In genomic region chr16:3035972-3036725, GRCh38 we compare ENCODE assay signal across 9 cellular contexts. TPM values are rescaled to one million over a fixed set of nuclear protein-coding genes. Genes with fewer than 3 reads are reported as not detected.
DNase-seq lines count a peak whose midpoint lies in the region; ATAC-seq and TF ChIP-seq lines count a peak whose summit lies in the region.
"Had no signal": no experiment of that assay in that cellular context is flagged by ENCODE, and none has a peak within 500 bp of the region (broad histone marks: within the 10 kb centered on the region; RNA-seq: fewer than 3 reads in every experiment).

No MANE protein-coding gene starts in this region.

- peaks cover 16% of the 10 kb centered on the region for H3K4me1 Mint-ChIP-seq in activated CD8-positive, alpha-beta T cell treated with anti-CD3 and anti-CD28 coated beads, Interleukin-2, amount 10 ng/mL, durations not matched to agents 7 days and 5 days (ENCODE audit: low read depth)
- peaks cover 11% of the 10 kb centered on the region for H3K4me1 Mint-ChIP-seq in activated CD8-positive, alpha-beta T cell treated with anti-CD3 and anti-CD28 coated beads for 36 hours (ENCODE audit: low read depth)

- TF ChIP-seq CTCF in activated CD8-positive, alpha-beta T cell treated with anti-CD3 and anti-CD28 coated beads for 36 hours (IDR thresholded peaks at IDR 0.05): no peak
- TF ChIP-seq CTCF in thyroid gland (IDR thresholded peaks at IDR 0.05): no peak

- H3K4me3 ChIP-seq in iPS-11a (ENCODE audit: low read depth, low read length) (peak overlapping the region; percentile 58), thyroid gland (replicated peaks in 1 of 3) (peak overlapping the region in 2 of 3 donors; percentile 32 to 56), HAP-1 (no peak overlapping the region)
- H3K4me3 ChIP-seq: GM23248 had no signal

- H3K27me3 Mint-ChIP-seq in activated CD8-positive, alpha-beta T cell treated with anti-CD3 and anti-CD28 coated beads, Interleukin-2, amount 10 ng/mL, durations not matched to agents 7 days and 5 days (ENCODE audit: low read depth): peaks cover 66% of the 10 kb centered on the region
- peaks cover 68% of the 10 kb centered on the region for H3K27me3 Mint-ChIP-seq in activated CD8-positive, alpha-beta T cell treated with anti-CD3 and anti-CD28 coated beads for 36 hours

- no peak overlapping the region for H3K27ac ChIP-seq in thyroid gland
- H3K27ac ChIP-seq: GM23248 had no signal

- POLR2A ChIA-PET in activated CD8-positive, alpha-beta T cell treated with anti-CD3 and anti-CD28 coated beads, Interleukin-2, amount 10 ng/mL, durations not matched to agents 7 days and 5 days (lab: Charles Lee): interaction anchor here (1.4 to 4.9 kb wide), 3 partner anchors 8 to 14 kb away, joined by 3 to 20 read pairs (median 5); partner anchors contain the start of genes HCFC1R1, THOC6 and TNFRSF12A
- POLR2A ChIA-PET in activated CD8-positive, alpha-beta T cell treated with anti-CD3 and anti-CD28 coated beads for 36 hours (lab: Charles Lee): interaction anchor here (0.6 to 1.9 kb wide), 2 partner anchors 12 to 14 kb away, joined by 3 to 9 read pairs; no protein-coding TSS in a partner anchor

- peaks cover 3 to 18% of the 10 kb centered on the region in 2 donors for H3K4me1 ChIP-seq in thyroid gland
- H3K4me1 ChIP-seq in HAP-1: no peaks in the 10 kb centered on the region

- intact Hi-C loops in activated CD8-positive, alpha-beta T cell treated with anti-CD3 and anti-CD28 coated beads for 36 hours (cut with micrococcal nuclease): no loop called here
- intact Hi-C loops in thyroid gland (cut with DNase I): no loop called here

- H3K27me3 ChIP-seq in thyroid gland (no peaks in the 10 kb centered on the region), HAP-1 (ENCODE audit: low read depth) (peaks cover 76% of the 10 kb centered on the region)

- no peaks in the 10 kb centered on the region for H3K36me3 Mint-ChIP-seq in activated CD8-positive, alpha-beta T cell treated with anti-CD3 and anti-CD28 coated beads, Interleukin-2, amount 10 ng/mL, durations not matched to agents 7 days and 5 days (ENCODE audit: low read depth)
- H3K36me3 Mint-ChIP-seq in activated CD8-positive, alpha-beta T cell treated with anti-CD3 and anti-CD28 coated beads for 36 hours (ENCODE audit: low read depth): no peaks in the 10 kb centered on the region

- ATAC-seq in activated CD8-positive, alpha-beta T cell treated with anti-CD3 and anti-CD28 coated beads, Interleukin-2, amount 10 ng/mL, durations not matched to agents 7 days and 5 days: peak; percentile 17
- no peak for ATAC-seq in activated CD8-positive, alpha-beta T cell treated with anti-CD3 and anti-CD28 coated beads for 36 hours
- ATAC-seq in HG03139 (IDR thresholded peaks at IDR 0.05; ENCODE audit: unreplicated experiment): no peak
- ATAC-seq: activated T-cell treated with anti-CD3 and anti-CD28 coated beads, Interleukin-2, amount 50 U/mL, for 4 hours had no signal

- in situ Hi-C loops in HAP-1 (cut with MboI; ENCODE audit: low sequenced_read_pairs): no loop called here

- TF ChIP-seq POLR2A in thyroid gland (IDR thresholded peaks at IDR 0.05): no peak

- CTCF ChIA-PET in activated CD8-positive, alpha-beta T cell treated with anti-CD3 and anti-CD28 coated beads, Interleukin-2, amount 10 ng/mL, durations not matched to agents 7 days and 5 days (lab: Charles Lee): interaction anchor here (0.9 to 16.3 kb wide), 7 partner anchors 5 to 92 kb away, joined by 3 to 270 read pairs (median 159); partner anchors contain the start of genes BICDL2, CLDN6, HCFC1R1 and MMP25
- CTCF ChIA-PET in activated CD8-positive, alpha-beta T cell treated with anti-CD3 and anti-CD28 coated beads for 36 hours (lab: Charles Lee): interaction anchor here (0.9 to 10.2 kb wide), 5 partner anchors 12 to 113 kb away, joined by 3 to 135 read pairs (median 4); partner anchors contain the start of genes CLDN6, HCFC1R1, THOC6 and TNFRSF12A

- no peak overlapping the region for H3K4me3 Mint-ChIP-seq in activated CD8-positive, alpha-beta T cell treated with anti-CD3 and anti-CD28 coated beads, Interleukin-2, amount 10 ng/mL, durations not matched to agents 7 days and 5 days
- H3K4me3 Mint-ChIP-seq in activated CD8-positive, alpha-beta T cell treated with anti-CD3 and anti-CD28 coated beads for 36 hours: no peak overlapping the region
- H3K4me3 Mint-ChIP-seq: activated T-cell treated with anti-CD3 and anti-CD28 coated beads, Interleukin-2, amount 50 U/mL, for 4 hours had no signal

- no peak overlapping the region for H3K27ac Mint-ChIP-seq in activated CD8-positive, alpha-beta T cell treated with anti-CD3 and anti-CD28 coated beads, Interleukin-2, amount 10 ng/mL, durations not matched to agents 7 days and 5 days
- no peak overlapping the region for H3K27ac Mint-ChIP-seq in activated CD8-positive, alpha-beta T cell treated with anti-CD3 and anti-CD28 coated beads for 36 hours

- 5 to 6% methylated on average over 18 to 22 of the region's 40 CpGs for WGBS in thyroid gland, 2 donors

- no peaks in the 10 kb centered on the region for H3K9me3 Mint-ChIP-seq in activated CD8-positive, alpha-beta T cell treated with anti-CD3 and anti-CD28 coated beads, Interleukin-2, amount 10 ng/mL, durations not matched to agents 7 days and 5 days (ENCODE audit: insufficient read depth)
- H3K9me3 Mint-ChIP-seq in activated CD8-positive, alpha-beta T cell treated with anti-CD3 and anti-CD28 coated beads for 36 hours: no peaks in the 10 kb centered on the region
- H3K9me3 Mint-ChIP-seq: activated T-cell treated with anti-CD3 and anti-CD28 coated beads, Interleukin-2, amount 50 U/mL, for 4 hours had no signal

- H3K9me3 ChIP-seq in thyroid gland: no peaks in the 10 kb centered on the region
- no peaks in the 10 kb centered on the region; the same call in 1 of the 2 replicates for H3K9me3 ChIP-seq in HAP-1

- DNase-seq in activated CD8-positive, alpha-beta T cell treated with anti-CD3 and anti-CD28 coated beads, Interleukin-2, amount 10 ng/mL, durations not matched to agents 7 days and 5 days: no peak
- no peak for DNase-seq in activated CD8-positive, alpha-beta T cell treated with anti-CD3 and anti-CD28 coated beads for 36 hours
- peak; percentile 40 to 43 for DNase-seq in thyroid gland
- DNase-seq in HAP-1 (ENCODE audit: low spot score in 2 of 2): no peak
- DNase-seq: activated T-cell treated with anti-CD3 and anti-CD28 coated beads, Interleukin-2, amount 50 U/mL, for 4 hours; GM23248 had no signal

- H3K36me3 ChIP-seq in thyroid gland: no peaks in the 10 kb centered on the region
- H3K36me3 ChIP-seq in HAP-1 (replicated peaks): no peaks in the 10 kb centered on the region

RNA-seq across cellular contexts. Expression of gene BICDL2, which starts 0.6 kb away (rescaled TPM):
- under 1 TPM; 0.84 to 0.94 TPM for total RNA-seq in activated CD8-positive, alpha-beta T cell treated with anti-CD3 and anti-CD28 coated beads, Interleukin-2, amount 10 ng/mL, durations not matched to agents 7 days and 5 days
- total RNA-seq in activated CD8-positive, alpha-beta T cell treated with anti-CD3 and anti-CD28 coated beads for 36 hours: under 1 TPM; 0.77 to 0.92 TPM
- 10 to 100 TPM in 3 of 4 donors, 1 to 10 TPM in 1; 7.3 to 17.8 (median 14.6) TPM for total RNA-seq in thyroid gland
- total RNA-seq: HT1080 had no signal

RNA-seq across cellular contexts. Expression of gene MMP25, which starts 10.2 kb away (rescaled TPM):
- 10 to 100 TPM; 58.0 to 66.1 TPM for total RNA-seq in activated CD8-positive, alpha-beta T cell treated with anti-CD3 and anti-CD28 coated beads, Interleukin-2, amount 10 ng/mL, durations not matched to agents 7 days and 5 days
- total RNA-seq in activated CD8-positive, alpha-beta T cell treated with anti-CD3 and anti-CD28 coated beads for 36 hours: 1 to 10 TPM; 1.1 to 1.5 TPM
- total RNA-seq in thyroid gland: 1 to 10 TPM in 1 of 4 donors, under 1 TPM in 3; 0.49 to 1.6 (median 0.70) TPM
- total RNA-seq: GM23248 had no signal

RNA-seq across cellular contexts. Expression of gene THOC6, which starts 12.3 kb away (rescaled TPM):
- 10 to 100 TPM; 57.4 to 57.9 TPM for total RNA-seq in activated CD8-positive, alpha-beta T cell treated with anti-CD3 and anti-CD28 coated beads, Interleukin-2, amount 10 ng/mL, durations not matched to agents 7 days and 5 days
- 10 to 100 TPM; 55.4 to 56.6 TPM for total RNA-seq in activated CD8-positive, alpha-beta T cell treated with anti-CD3 and anti-CD28 coated beads for 36 hours
- 10 to 100 TPM; 16.5 to 19.1 (median 17.6) TPM for total RNA-seq in thyroid gland

RNA-seq across cellular contexts. Expression of gene HCFC1R1, which starts 12.4 kb away (rescaled TPM):
- 10 to 100 TPM; 41.0 to 41.7 TPM for total RNA-seq in activated CD8-positive, alpha-beta T cell treated with anti-CD3 and anti-CD28 coated beads, Interleukin-2, amount 10 ng/mL, durations not matched to agents 7 days and 5 days
- total RNA-seq in activated CD8-positive, alpha-beta T cell treated with anti-CD3 and anti-CD28 coated beads for 36 hours: 10 to 100 TPM; 24.2 to 24.8 TPM
- 10 to 100 TPM; 10.1 to 51.7 (median 29.7) TPM for total RNA-seq in thyroid gland

RNA-seq across cellular contexts. Expression of gene TNFRSF12A, which starts 16.0 kb away (rescaled TPM):
- total RNA-seq in activated CD8-positive, alpha-beta T cell treated with anti-CD3 and anti-CD28 coated beads, Interleukin-2, amount 10 ng/mL, durations not matched to agents 7 days and 5 days: 1 to 10 TPM; 4.2 to 4.7 TPM
- 10 to 100 TPM; 11.8 to 13.5 TPM for total RNA-seq in activated CD8-positive, alpha-beta T cell treated with anti-CD3 and anti-CD28 coated beads for 36 hours
- 100 to 1,000 TPM in 1 of 4 donors, 10 to 100 TPM in 3; 47.9 to 110 (median 67.0) TPM for total RNA-seq in thyroid gland

Comparison
In these comparisons a context has a peak if more than half of its experiments do, and no peak if none do; other contexts are left out.
1. RNA of gene MMP25, which starts 10.2 kb away (total RNA-seq): 58.0 to 66.1 TPM in activated CD8-positive, alpha-beta T cell treated with anti-CD3 and anti-CD28 coated beads, Interleukin-2, amount 10 ng/mL, durations not matched to agents 7 days and 5 days; 1.1 to 1.5 TPM in activated CD8-positive, alpha-beta T cell treated with anti-CD3 and anti-CD28 coated beads for 36 hours and 0.49 to 1.6 TPM in thyroid gland; every median in the first group is over 10 times any median in the second.
2. DNase-seq: peak in thyroid gland (2 of 2); none in activated CD8-positive, alpha-beta T cell treated with anti-CD3 and anti-CD28 coated beads, Interleukin-2, amount 10 ng/mL, durations not matched to agents 7 days and 5 days (single experiment), activated CD8-positive, alpha-beta T cell treated with anti-CD3 and anti-CD28 coated beads for 36 hours (single experiment) and HAP-1 (0 of 2).
3. RNA of gene BICDL2, which starts 0.6 kb away (total RNA-seq): 7.3 to 17.8 TPM in thyroid gland; 0.84 to 0.94 TPM in activated CD8-positive, alpha-beta T cell treated with anti-CD3 and anti-CD28 coated beads, Interleukin-2, amount 10 ng/mL, durations not matched to agents 7 days and 5 days and 0.77 to 0.92 TPM in activated CD8-positive, alpha-beta T cell treated with anti-CD3 and anti-CD28 coated beads for 36 hours; every median in the first group is over 4 times any median in the second.